ENCODE assay signal across 26 cellular contexts in the genomic region with DNA sequence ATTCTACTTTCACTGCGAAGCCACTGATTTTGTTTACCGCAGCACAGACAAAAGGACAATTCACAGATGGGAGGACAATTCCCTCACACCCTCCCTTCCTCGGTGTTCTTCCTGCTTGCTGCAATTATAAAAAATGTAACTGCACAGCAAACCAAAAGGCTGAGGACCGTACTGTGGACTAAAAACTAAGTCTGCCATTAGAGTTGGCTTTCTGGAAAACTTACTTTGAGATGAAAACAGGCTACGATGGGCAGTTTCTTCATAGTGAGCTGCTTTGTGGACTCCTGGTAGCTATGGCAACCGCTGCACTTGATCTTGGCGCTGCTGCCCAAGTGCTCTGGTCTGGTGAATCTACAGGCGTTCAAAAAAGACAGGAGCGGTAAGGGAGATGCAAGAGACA. TPM values are rescaled to one million over a fixed set of nuclear protein-coding genes. Genes with fewer than 3 reads are reported as not detected.
DNase-seq lines count a peak whose midpoint lies in the region; ATAC-seq, FAIRE-seq and TF ChIP-seq lines count a peak whose summit lies in the region.
"Had no signal": no experiment of that assay in that cellular context is flagged by ENCODE, and none has a peak within 500 bp of the region (broad histone marks: within the 10 kb centered on the region; RNA-seq: fewer than 3 reads in every experiment).

No MANE protein-coding gene starts in this region.

- peak overlapping the region in 5 of 7 donors; percentile 6 to 42 (median 36) for H3K27ac Mint-ChIP-seq in CD4-positive, alpha-beta memory T cell
- H3K27ac Mint-ChIP-seq in astrocyte (ENCODE audit: unreplicated experiment) = peak overlapping the region; percentile 22
- H3K27ac Mint-ChIP-seq: activated CD4-positive, alpha-beta T cell treated with anti-CD3 and anti-CD28 coated beads for 36 hours; activated T-helper 1 cell treated with anti-CD3 and anti-CD28 coated beads, Interleukin-12 subunit alpha, Interleukin-12 subunit beta, Interleukin-2, Interleukin-4 antibody, amounts not matched to agents 30 ng/mL and 10 ng/mL and 1 ng/mL, durations not matched to agents 14 hours and 24 hours and 36 hours; CD8-positive, alpha-beta T cell; T-helper 1 cell treated with Interleukin-12 subunit alpha and Interleukin-12 subunit beta and Interleukin-4 antibody, amounts not matched to agents 30 μg/mL and 1 μg/mL, for 36 hours had no signal

- POLR2A ChIA-PET in CD4-positive, alpha-beta memory T cell (lab: Charles Lee; ENCODE audit: partially characterized antibody) = interaction anchor here (2.3 kb wide), 1 partner anchor 36 kb away, joined by 10 read pairs; the partner anchor contains the start of gene USP22

- H3K4me1 ChIP-seq in CD4-positive, alpha-beta memory T cell (ENCODE audit: insufficient read depth, low read length) = no peaks in the 10 kb centered on the region
- peaks cover 3% of the 10 kb centered on the region for H3K4me1 ChIP-seq in astrocyte (ENCODE audit: insufficient read depth, low read length)
- H3K4me1 ChIP-seq: esophagus squamous epithelium had no signal

- intact Hi-C loops in CD4-positive, alpha-beta memory T cell (cut with micrococcal nuclease) = no loop called here

- H3K9ac ChIP-seq in astrocyte (ENCODE audit: low read length) = no peak overlapping the region

- H4K20me1 ChIP-seq in astrocyte (ENCODE audit: insufficient read depth, low read length) = peaks cover 95% of the 10 kb centered on the region

- no peak overlapping the region for H3K4me2 ChIP-seq in astrocyte (ENCODE audit: low read length)

- no peak for FAIRE-seq in astrocyte (lab: Jason Lieb, UNC)
- FAIRE-seq: GM12891 had no signal

- no peak for TF ChIP-seq CTCF in astrocyte (IDR thresholded peaks at IDR 0.05; ENCODE audit: insufficient read depth, low read depth, low read length)

- H3K9me3 Mint-ChIP-seq in CD4-positive, alpha-beta memory T cell = no peaks in the 10 kb centered on the region
- no peaks in the 10 kb centered on the region for H3K9me3 Mint-ChIP-seq in astrocyte (ENCODE audit: unreplicated experiment)
- H3K9me3 Mint-ChIP-seq: activated T-helper 1 cell treated with anti-CD3 and anti-CD28 coated beads, Interleukin-12 subunit alpha, Interleukin-12 subunit beta, Interleukin-2, Interleukin-4 antibody, amounts not matched to agents 30 ng/mL and 10 ng/mL and 1 ng/mL, durations not matched to agents 14 hours and 24 hours and 36 hours; CD8-positive, alpha-beta T cell; effector memory CD8-positive, alpha-beta T cell; memory B cell; T-helper 1 cell treated with Interleukin-12 subunit alpha and Interleukin-12 subunit beta and Interleukin-4 antibody, amounts not matched to agents 30 μg/mL and 1 μg/mL, for 36 hours had no signal

- no peak overlapping the region for H3K4me3 ChIP-seq in CD4-positive, alpha-beta memory T cell (ENCODE audit: low read length in 2 of 2)
- no peak overlapping the region for H3K4me3 ChIP-seq in astrocyte (ENCODE audit: insufficient read depth, low read depth, low read length)
- H3K4me3 ChIP-seq: esophagus squamous epithelium, gastroesophageal sphincter, ovary, sigmoid colon, thoracic aorta had no signal

- CTCF ChIA-PET in CD4-positive, alpha-beta memory T cell (lab: Charles Lee; ENCODE audit: partially characterized antibody) = interaction anchor here (1.3 to 2.0 kb wide), 2 partner anchors 13 to 14 kb away, joined by 4 to 8 read pairs; no protein-coding TSS in a partner anchor

- no peak overlapping the region for H3K4me3 Mint-ChIP-seq in CD4-positive, alpha-beta memory T cell
- peak overlapping the region; percentile 21 for H3K4me3 Mint-ChIP-seq in astrocyte (ENCODE audit: unreplicated experiment)
- H3K4me3 Mint-ChIP-seq: activated CD4-positive, alpha-beta T cell treated with anti-CD3 and anti-CD28 coated beads for 36 hours; activated T-helper 1 cell treated with anti-CD3 and anti-CD28 coated beads, Interleukin-12 subunit alpha, Interleukin-12 subunit beta, Interleukin-2, Interleukin-4 antibody, amounts not matched to agents 30 ng/mL and 10 ng/mL and 1 ng/mL, durations not matched to agents 14 hours and 24 hours and 36 hours; CD8-positive, alpha-beta T cell; effector memory CD8-positive, alpha-beta T cell; memory B cell; naive thymus-derived CD4-positive, alpha-beta T cell; T-helper 1 cell treated with Interleukin-12 subunit alpha and Interleukin-12 subunit beta and Interleukin-4 antibody, amounts not matched to agents 30 μg/mL and 1 μg/mL, for 36 hours had no signal

- H3K36me3 Mint-ChIP-seq in CD4-positive, alpha-beta memory T cell = peaks cover 59 to 79% of the 10 kb centered on the region in 2 donors
- H3K36me3 Mint-ChIP-seq in astrocyte (ENCODE audit: low read depth, unreplicated experiment) = peaks cover 44% of the 10 kb centered on the region

- peaks cover 0 to 5% (median 1%) of the 10 kb centered on the region in 4 donors for H3K4me1 Mint-ChIP-seq in CD4-positive, alpha-beta memory T cell
- peaks cover 2% of the 10 kb centered on the region for H3K4me1 Mint-ChIP-seq in astrocyte (ENCODE audit: low read depth, unreplicated experiment)
- H3K4me1 Mint-ChIP-seq: activated CD4-positive, alpha-beta T cell treated with anti-CD3 and anti-CD28 coated beads for 36 hours had no signal

- peaks cover 93% of the 10 kb centered on the region for H3K79me2 ChIP-seq in astrocyte (ENCODE audit: insufficient read depth, low read length)

- no peak for DNase-seq in CD4-positive, alpha-beta memory T cell
- DNase-seq in astrocyte (ENCODE audit: low read depth) (no peak), inferior parietal cortex (ENCODE audit: extremely low spot score) (peak; percentile 58), putamen (ENCODE audit: low spot score) (peak; percentile 73), cortex of kidney (lab: John Stamatoyannopoulos, UW) (no peak)
- DNase-seq in effector CD4-positive, alpha-beta T cell = no peak
- DNase-seq: activated CD4-positive, alpha-beta T cell treated with anti-CD3 and anti-CD28 coated beads for 36 hours; activated naive CD4-positive, alpha-beta T cell treated with anti-CD3 and anti-CD28 coated beads, Interleukin-2, amount 50 U/mL, for 16 hours; CD8-positive, alpha-beta T cell; DND-41; effector memory CD8-positive, alpha-beta T cell; esophagus squamous epithelium; naive thymus-derived CD4-positive, alpha-beta T cell; NCI-H1048; NCI-H2107; NCI-H526; ovary; sigmoid colon had no signal

- H3K27me3 Mint-ChIP-seq in CD4-positive, alpha-beta memory T cell = no peaks in the 10 kb centered on the region
- no peaks in the 10 kb centered on the region for H3K27me3 Mint-ChIP-seq in astrocyte (ENCODE audit: low read depth, unreplicated experiment)
- H3K27me3 Mint-ChIP-seq: activated CD4-positive, alpha-beta T cell treated with anti-CD3 and anti-CD28 coated beads for 36 hours; effector memory CD8-positive, alpha-beta T cell; memory B cell; naive thymus-derived CD4-positive, alpha-beta T cell had no signal

- no peak overlapping the region for H2AFZ ChIP-seq in astrocyte (ENCODE audit: low read depth, low read length)

- H3K36me3 ChIP-seq in CD4-positive, alpha-beta memory T cell (ENCODE audit: insufficient read depth, low read length) = peaks cover 92% of the 10 kb centered on the region
- peaks cover 84% of the 10 kb centered on the region for H3K36me3 ChIP-seq in astrocyte (ENCODE audit: insufficient read depth, low read length)
- H3K36me3 ChIP-seq: ovary had no signal

- H3K27me3 ChIP-seq in CD4-positive, alpha-beta memory T cell (ENCODE audit: insufficient read depth, low read length) = no peaks in the 10 kb centered on the region
- H3K27me3 ChIP-seq in astrocyte (ENCODE audit: insufficient read depth, low read length) = no peaks in the 10 kb centered on the region
- H3K27me3 ChIP-seq: esophagus squamous epithelium, gastroesophageal sphincter, ovary, sigmoid colon had no signal

- no peaks in the 10 kb centered on the region for H3K9me3 ChIP-seq in CD4-positive, alpha-beta memory T cell (ENCODE audit: control insufficient read depth in 1 of 2, low read length in 2 of 2)
- H3K9me3 ChIP-seq in astrocyte (ENCODE audit: insufficient read depth, low read depth, low read length) = no peaks in the 10 kb centered on the region
- H3K9me3 ChIP-seq: esophagus squamous epithelium, gastroesophageal sphincter, ovary, sigmoid colon, thoracic aorta had no signal

- H3K27ac ChIP-seq in CD4-positive, alpha-beta memory T cell (ENCODE audit: low read depth, low read length) = no peak overlapping the region
- H3K27ac ChIP-seq in astrocyte (ENCODE audit: low read depth, low read length) = no peak overlapping the region
- H3K27ac ChIP-seq: esophagus squamous epithelium, ovary, thoracic aorta had no signal

- ATAC-seq in GM21723 (IDR thresholded peaks at IDR 0.05; ENCODE audit: unreplicated experiment) (no peak), HG02884 (IDR thresholded peaks at IDR 0.05; ENCODE audit: unreplicated experiment) (no peak)
- ATAC-seq: activated CD4-positive, alpha-beta T cell treated with anti-CD3 and anti-CD28 coated beads for 36 hours; CD8-positive, alpha-beta T cell; effector memory CD8-positive, alpha-beta T cell; gastroesophageal sphincter; naive thymus-derived CD4-positive, alpha-beta T cell had no signal

RNA-seq across cellular contexts. Expression of gene USP22, which starts 35.2 kb away (rescaled TPM):
- 100 to 1,000 TPM; 135 to 140 TPM for total RNA-seq in CD4-positive, alpha-beta memory T cell
- polyA plus RNA-seq in CD4-positive, alpha-beta memory T cell = 10 to 100 TPM; 14.4 to 37.7 TPM
- 243 and 266 TPM in 2 replicates for total RNA-seq in astrocyte

Comparison
In these comparisons a context has a peak if more than half of its experiments do, and no peak if none do; other contexts are left out.
1. DNase-seq: peak in inferior parietal cortex (single experiment) and putamen (single experiment); none in CD4-positive, alpha-beta memory T cell (0 of 5), astrocyte (single experiment), effector CD4-positive, alpha-beta T cell (single experiment) and cortex of kidney (single experiment).